ENCODE assay signal across 25 cellular contexts in the genomic region with DNA sequence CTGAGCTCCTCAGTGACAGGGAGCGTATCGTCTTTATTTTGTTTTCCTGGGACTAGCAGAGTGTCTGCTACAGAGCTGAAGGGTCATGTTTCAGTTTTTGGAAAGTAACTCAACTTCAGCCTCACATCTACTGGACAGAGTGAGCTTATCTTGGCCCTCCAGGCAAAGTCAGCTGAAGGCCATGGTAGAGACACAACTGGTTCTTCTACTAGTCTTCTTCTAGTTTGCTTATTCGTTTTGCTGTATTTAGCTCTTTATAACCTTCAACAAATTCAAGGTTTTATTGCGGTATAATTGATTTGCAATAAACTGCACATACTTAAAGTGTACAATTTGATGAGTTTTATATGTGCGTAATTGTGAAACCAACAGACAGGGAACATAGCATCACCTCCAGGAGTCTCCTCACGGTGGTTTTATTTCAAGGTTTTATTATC.
"Had no signal": no experiment of that assay in that cellular context is flagged by ENCODE, and none has a peak within 500 bp of the region (broad histone marks: within the 10 kb centered on the region; RNA-seq: fewer than 3 reads in every experiment).

No MANE protein-coding gene starts in this region.

- H3K4me1 ChIP-seq: foreskin keratinocyte, thyroid gland had no signal

- H3K27me3 ChIP-seq: esophagus muscularis mucosa, heart left ventricle, stomach, thyroid gland had no signal

- H3K9me3 ChIP-seq: esophagus muscularis mucosa, heart left ventricle, left lung, lower lobe of right lung, stomach, thyroid gland had no signal

- H3K36me3 ChIP-seq: esophagus muscularis mucosa, heart left ventricle, left lung, lower lobe of right lung, stomach, thyroid gland had no signal

- H3K27ac ChIP-seq: esophagus muscularis mucosa, foreskin keratinocyte, heart left ventricle, left lung, lower lobe of right lung, skin epidermis, stomach, thyroid gland had no signal

- ATAC-seq: activated CD8-positive, alpha-beta T cell treated with anti-CD3 and anti-CD28 coated beads for 36 hours; activated naive CD4-positive, alpha-beta T cell treated with anti-CD3 and anti-CD28 coated beads, Interleukin-2, amount 50 U/mL, for 72 hours; foreskin keratinocyte; heart left ventricle; left lung; lower lobe of right lung; natural killer cell treated with Interleukin-12 subunit alpha and Interleukin-12 subunit beta and Interleukin-15 and Interleukin-18, amount 100 ng/mL, for 72 hours; sciatic nerve; stimulated activated memory B cell treated with anti-CD40 and anti-IgM and Interleukin-4, amounts not matched to agents 10 μg/mL and 1 μg/mL and 100 μg/mL, for 72 hours had no signal

- DNase-seq: activated B cell treated with CpG ODN at 0.5 μM for 24 hours; activated CD4-positive, alpha-beta T cell treated with anti-CD3 and anti-CD28 coated beads, Interleukin-2, amount 50 U/mL, for 1 hour; activated CD8-positive, alpha-beta T cell treated with anti-CD3 and anti-CD28 coated beads for 36 hours; activated naive CD4-positive, alpha-beta T cell; activated T-cell treated with anti-CD3 and anti-CD28 coated beads, Interleukin-2, amount 50 U/mL, for 48 hours; anterior cingulate cortex; foreskin keratinocyte; heart left ventricle; hypothalamus; immature natural killer cell; left lung; lower lobe of right lung; mesenchymal stem cell; stimulated activated CD4-positive, alpha-beta T cell treated with anti-CD3 and anti-CD28 coated beads, Interleukin-12 subunit alpha, Interleukin-12 subunit beta, amount 100 ng/mL, for 4 hours; stimulated activated CD4-positive, alpha-beta T cell treated with anti-CD3 and anti-CD28 coated beads, Interleukin-4, amount 100 ng/mL, for 24 hours; stimulated activated CD8-positive, alpha-beta memory T cell treated with anti-CD3 and anti-CD28 coated beads, Interleukin-4, amount 100 ng/mL, for 48 hours; stomach; T-helper 2 cell; thyroid gland had no signal

- H3K4me3 ChIP-seq: esophagus muscularis mucosa, heart left ventricle, left lung, lower lobe of right lung, skin epidermis, stomach, thyroid gland had no signal
